Comparison of ENCODE assay signal across 14 cellular contexts in the genomic region with DNA sequence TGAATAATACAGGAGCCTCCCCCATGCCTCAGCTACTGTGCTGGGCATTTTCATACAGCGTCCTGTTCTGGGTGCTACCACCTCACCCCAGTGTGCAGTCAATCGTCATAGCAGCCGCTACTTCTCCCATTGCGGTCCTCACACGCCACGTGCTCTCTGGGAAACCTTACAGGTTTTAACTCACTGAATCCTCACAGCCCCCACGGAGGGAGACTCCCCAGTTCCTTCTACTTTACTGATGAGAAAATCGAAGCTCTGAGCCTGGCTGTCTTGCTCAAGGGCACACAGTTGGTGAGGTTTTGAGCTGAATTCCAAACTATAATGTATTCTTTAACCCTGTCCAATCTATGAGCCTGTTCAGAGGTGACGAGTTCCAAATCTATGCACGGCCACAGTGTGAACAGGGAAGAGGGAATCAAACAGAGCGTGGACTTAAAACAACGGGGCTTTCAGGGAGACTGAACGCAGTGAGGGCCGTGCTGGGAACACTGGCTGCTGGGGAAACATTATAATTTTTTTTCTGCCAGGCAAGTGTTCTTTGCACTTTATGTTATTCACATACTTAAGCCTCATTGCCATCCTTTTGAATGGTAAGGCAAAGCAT.
DNase-seq lines count a peak whose midpoint lies in the region; ATAC-seq and TF ChIP-seq lines count a peak whose summit lies in the region.
"Had no signal": no experiment of that assay in that cellular context is flagged by ENCODE, and none has a peak within 500 bp of the region (broad histone marks: within the 10 kb centered on the region; RNA-seq: fewer than 3 reads in every experiment).

No MANE protein-coding gene starts in this region.

- POLR2A ChIA-PET in RWPE1 (lab: Yijun Ruan, JAX; ENCODE audit: low non-redundant PET), result no interaction called here

- no peak overlapping the region for H3K27ac ChIP-seq in RWPE1
- H3K27ac ChIP-seq: PC-9 had no signal

- H3K27me3 Mint-ChIP-seq in osteocyte (ENCODE audit: unreplicated experiment), result no peaks in the 10 kb centered on the region
- peaks cover 2% of the 10 kb centered on the region for H3K27me3 Mint-ChIP-seq in activated CD4-positive, alpha-beta T cell treated with anti-CD3 and anti-CD28 coated beads, Interleukin-2, amount 10 ng/mL, durations not matched to agents 24 days and 14 days

- peak; percentile 66 for DNase-seq in cardiac septum (ENCODE audit: low spot score)
- DNase-seq in Right ventricle myocardium superior, result no peak
- DNase-seq in ecto neural progenitor cell (ENCODE audit: low spot score), result peak; percentile 34
- DNase-seq in osteocyte (ENCODE audit: extremely low spot score, unreplicated experiment), result peak; percentile 59
- no peak for DNase-seq in activated CD4-positive, alpha-beta T cell treated with anti-CD3 and anti-CD28 coated beads, Interleukin-2, amount 10 ng/mL, durations not matched to agents 24 days and 14 days
- no peak for DNase-seq in RWPE1 (ENCODE audit: low spot score)
- no peak for DNase-seq in activated CD4-positive, CD25-positive, alpha-beta regulatory T cell (lab: John Stamatoyannopoulos, UW)
- DNase-seq: HFFc6, KBM-7, NCI-H2029 treated with DMSO at 0.1 percent for 48 hours, NCI-H446 treated with DMSO at 0.1 percent for 48 hours, NCI-H526 treated with DMSO at 0.1 percent for 48 hours, PC-9, SHP77 had no signal

- no peak for TF ChIP-seq CTCF in osteocyte (IDR thresholded peaks at IDR 0.05)
- no peak for TF ChIP-seq CTCF in RWPE1 (conservative IDR thresholded peaks at IDR 0.05; ENCODE audit: low read depth)

- intact Hi-C loops in cardiac septum (cut with DNase I), result no loop called here
- intact Hi-C loops in Right ventricle myocardium superior (cut with DNase I), result no loop called here
- intact Hi-C loops in activated CD4-positive, alpha-beta T cell treated with anti-CD3 and anti-CD28 coated beads, Interleukin-2, amount 10 ng/mL, durations not matched to agents 24 days and 14 days (cut with micrococcal nuclease), result no loop called here

- H3K36me3 Mint-ChIP-seq in osteocyte (ENCODE audit: unreplicated experiment), result no peaks in the 10 kb centered on the region
- no peaks in the 10 kb centered on the region for H3K36me3 Mint-ChIP-seq in activated CD4-positive, alpha-beta T cell treated with anti-CD3 and anti-CD28 coated beads, Interleukin-2, amount 10 ng/mL, durations not matched to agents 24 days and 14 days (ENCODE audit: low read depth)

- peaks cover 11% of the 10 kb centered on the region for H3K9me3 Mint-ChIP-seq in osteocyte (ENCODE audit: unreplicated experiment)
- H3K9me3 Mint-ChIP-seq in activated CD4-positive, alpha-beta T cell treated with anti-CD3 and anti-CD28 coated beads, Interleukin-2, amount 10 ng/mL, durations not matched to agents 24 days and 14 days, result no peaks in the 10 kb centered on the region

- no peak overlapping the region for H3K4me3 Mint-ChIP-seq in osteocyte (ENCODE audit: unreplicated experiment)
- H3K4me3 Mint-ChIP-seq in activated CD4-positive, alpha-beta T cell treated with anti-CD3 and anti-CD28 coated beads, Interleukin-2, amount 10 ng/mL, durations not matched to agents 24 days and 14 days, result no peak overlapping the region
- H3K4me3 Mint-ChIP-seq: HFFc6 had no signal

- CTCF ChIA-PET in RWPE1 (lab: Yijun Ruan, JAX), result no interaction called here

- peak overlapping the region; percentile 56 for H3K27ac Mint-ChIP-seq in osteocyte (ENCODE audit: unreplicated experiment)
- no peak overlapping the region for H3K27ac Mint-ChIP-seq in activated CD4-positive, alpha-beta T cell treated with anti-CD3 and anti-CD28 coated beads, Interleukin-2, amount 10 ng/mL, durations not matched to agents 24 days and 14 days
- H3K27ac Mint-ChIP-seq: HFFc6 had no signal

- ATAC-seq in Right ventricle myocardium superior (ENCODE audit: poor library complexity), result no peak

- H3K4me1 Mint-ChIP-seq in osteocyte (ENCODE audit: unreplicated experiment), result peaks cover 40% of the 10 kb centered on the region
- H3K4me1 Mint-ChIP-seq in activated CD4-positive, alpha-beta T cell treated with anti-CD3 and anti-CD28 coated beads, Interleukin-2, amount 10 ng/mL, durations not matched to agents 24 days and 14 days, result no peaks in the 10 kb centered on the region

Comparison
In these comparisons a context has a peak if more than half of its experiments do, and no peak if none do; other contexts are left out.
1. DNase-seq: peak in cardiac septum (single experiment), ecto neural progenitor cell (single experiment) and osteocyte (single experiment); none in Right ventricle myocardium superior (single experiment), activated CD4-positive, alpha-beta T cell treated with anti-CD3 and anti-CD28 coated beads, Interleukin-2, amount 10 ng/mL, durations not matched to agents 24 days and 14 days (single experiment), RWPE1 (single experiment) and activated CD4-positive, CD25-positive, alpha-beta regulatory T cell (0 of 4).